8 cellular contexts compared by ENCODE assay signal in genomic region chr2:35428548-35428947, GRCh38.
DNase-seq lines count a peak whose midpoint lies in the region; ATAC-seq and TF ChIP-seq lines count a peak whose summit lies in the region.

No MANE protein-coding gene starts in this region.

- DNase-seq in EL (peak; percentile 12), NCI-H2171 (lab: John Stamatoyannopoulos, UW) (peak; percentile 2), dermis blood vessel endothelial cell (peak; percentile 56), neural crest cell (ENCODE audit: low read depth, low spot score) (peak; percentile 48), NCI-H446 (lab: John Stamatoyannopoulos, UW) (no peak), spleen (no peak)

- no peak overlapping the region for H3K27ac Mint-ChIP-seq in neural crest cell (ENCODE audit: unreplicated experiment)

- TF ChIP-seq POLR2A in spleen (IDR thresholded peaks at IDR 0.05), result no peak

- H3K36me3 Mint-ChIP-seq in neural crest cell (ENCODE audit: low read depth), result no peaks in the 10 kb centered on the region

- no peak overlapping the region for H3K27ac ChIP-seq in spleen

- H3K27me3 ChIP-seq in spleen (replicated peaks in 1 of 7), result no peaks in the 10 kb centered on the region

- H3K4me3 ChIP-seq in spleen, result no peak overlapping the region

- intact Hi-C loops in spleen (cut with DNase I; ENCODE audit: low total_unique reads), result no loop called here

- no peak overlapping the region for H3K4me3 Mint-ChIP-seq in neural crest cell

- H3K4me1 ChIP-seq in spleen, result no peaks in the 10 kb centered on the region

- H3K36me3 ChIP-seq in spleen, result no peaks in the 10 kb centered on the region

- H3K27me3 Mint-ChIP-seq in neural crest cell (ENCODE audit: low read depth), result no peaks in the 10 kb centered on the region

- WGBS in spleen, 5 donors, result 54 to 86% (median 75%) methylated on average over 1 of the region's 1 CpG

- peak; percentile 85 for ATAC-seq in GM21390 (IDR thresholded peaks at IDR 0.05; ENCODE audit: unreplicated experiment)
- no peak for ATAC-seq in GM21723 (IDR thresholded peaks at IDR 0.05; ENCODE audit: unreplicated experiment)

- TF ChIP-seq CTCF in neural crest cell (conservative IDR thresholded peaks at IDR 0.05) (peak; percentile 65), spleen (IDR thresholded peaks at IDR 0.05 in 8 of 11, conservative IDR thresholded peaks at IDR 0.05 in 3 of 11) (peak in 4 of 11 experiments; percentile 17 to 51 (median 40))

- H3K9me3 ChIP-seq in spleen, result no peaks in the 10 kb centered on the region

- H3K9me3 Mint-ChIP-seq in neural crest cell, result peaks cover 9% of the 10 kb centered on the region

- H3K4me1 Mint-ChIP-seq in neural crest cell, result no peaks in the 10 kb centered on the region

Comparison
In these comparisons a context has a peak if more than half of its experiments do, and no peak if none do; other contexts are left out.
1. DNase-seq: peak in EL (single experiment), NCI-H2171 (single experiment), dermis blood vessel endothelial cell (single experiment) and neural crest cell (single experiment); none in NCI-H446 (0 of 2) and spleen (single experiment).